Comparison of ENCODE assay signal across 8 cellular contexts in genomic region chr7:39465055-39465929, GRCh38.
A peak's percentile ranks its signal among the peaks of the same experiment; 100 is the strongest.
DNase-seq lines count a peak whose midpoint lies in the region; ATAC-seq and TF ChIP-seq lines count a peak whose summit lies in the region.

No MANE protein-coding gene starts in this region.

- peak; percentile 61 for DNase-seq in NOMO-1 treated with DMSO at 0.1 percent for 48 hours (lab: John Stamatoyannopoulos, UW; ENCODE audit: unreplicated experiment)
- peak; percentile 84 for DNase-seq in adipocyte (ENCODE audit: low read depth)
- peak; percentile 80 for DNase-seq in hepatocyte (ENCODE audit: low spot score)
- DNase-seq in spleen = no peak

- no peak for TF ChIP-seq POLR2A in spleen (IDR thresholded peaks at IDR 0.05)

- H3F3A ChIP-seq in DOHH2 (ENCODE audit: control insufficient read depth, insufficient read depth) = no peaks in the 10 kb centered on the region

- peak; percentile 83 for ATAC-seq in GM19328 (IDR thresholded peaks at IDR 0.05; ENCODE audit: unreplicated experiment)
- ATAC-seq in HG03460 (IDR thresholded peaks at IDR 0.05; ENCODE audit: unreplicated experiment) = peak; percentile 83
- no peak for ATAC-seq in HG03045 (IDR thresholded peaks at IDR 0.05; ENCODE audit: unreplicated experiment)

- TF ChIP-seq CTCF in DOHH2 (IDR thresholded peaks at IDR 0.05; ENCODE audit: low read depth, low read length, poor library complexity, severe bottlenecking) (peak; percentile 68), hepatocyte (IDR thresholded peaks at IDR 0.05; ENCODE audit: poor library complexity) (peak; percentile 92), spleen (IDR thresholded peaks at IDR 0.05 in 8 of 11, conservative IDR thresholded peaks at IDR 0.05 in 3 of 11) (peak in 10 of 11 experiments; percentile 14 to 69 (median 57))

- no peaks in the 10 kb centered on the region for H3K9me2 ChIP-seq in DOHH2 (replicated peaks; ENCODE audit: control insufficient read depth, low read length)
- no peaks in the 10 kb centered on the region for H3K9me2 ChIP-seq in hepatocyte (replicated peaks; ENCODE audit: insufficient read depth)

- H3K36me3 ChIP-seq in DOHH2 (ENCODE audit: control insufficient read depth, low read length) (no peaks in the 10 kb centered on the region), adipocyte (ENCODE audit: control insufficient read depth, insufficient read depth, low read length, severe bottlenecking) (no peaks in the 10 kb centered on the region), hepatocyte (replicated peaks; ENCODE audit: insufficient read depth, low read depth) (no peaks in the 10 kb centered on the region), spleen (no peaks in the 10 kb centered on the region)

- H3K27ac ChIP-seq in DOHH2 (ENCODE audit: low read depth, low read length) (no peak overlapping the region), hepatocyte (no peak overlapping the region), spleen (no peak overlapping the region)

- H3K9ac ChIP-seq in adipocyte (ENCODE audit: low read length) = no peak overlapping the region

- H3K27me3 ChIP-seq in DOHH2 (ENCODE audit: control insufficient read depth, low read length) (peaks cover 31% of the 10 kb centered on the region), adipocyte (replicated peaks; ENCODE audit: control insufficient read depth, insufficient read depth, low read length) (peaks cover 39% of the 10 kb centered on the region), hepatocyte (no peaks in the 10 kb centered on the region), spleen (replicated peaks in 1 of 7) (peaks cover 0 to 11% (median 0%) of the 10 kb centered on the region in 7 donors)

- H3K4me2 ChIP-seq in DOHH2 (ENCODE audit: low read length) (no peak overlapping the region), hepatocyte (peak overlapping the region; percentile 62)

- H3K4me3 ChIP-seq in DOHH2 (ENCODE audit: low read length) (no peak overlapping the region), adipocyte (ENCODE audit: low read length) (peak overlapping the region; percentile 25), hepatocyte (no peak overlapping the region), spleen (no peak overlapping the region)

- H3K79me2 ChIP-seq in DOHH2 (ENCODE audit: control insufficient read depth, low read length) = no peaks in the 10 kb centered on the region
- no peaks in the 10 kb centered on the region for H3K79me2 ChIP-seq in hepatocyte

- intact Hi-C loops in spleen (cut with DNase I; ENCODE audit: low total_unique reads) = no loop called here

- 39% methylated on average over 18 of the region's 18 CpGs for WGBS in hepatocyte (ENCODE audit: low lambda C conversion rate, missing lambda C conversion rate)
- 37 to 40% (median 39%) methylated on average over 18 of the region's 18 CpGs for WGBS in spleen, 5 donors

- peak overlapping the region; percentile 20 for H2AFZ ChIP-seq in hepatocyte

- H3K9me3 ChIP-seq in DOHH2 (ENCODE audit: control insufficient read depth, insufficient read depth, low read length) (no peaks in the 10 kb centered on the region), adipocyte (ENCODE audit: control insufficient read depth, low read length) (no peaks in the 10 kb centered on the region), hepatocyte (ENCODE audit: low read depth) (no peaks in the 10 kb centered on the region), spleen (no peaks in the 10 kb centered on the region)

- H4K20me1 ChIP-seq in DOHH2 (ENCODE audit: control insufficient read depth, insufficient read depth, low read depth, low read length) (no peaks in the 10 kb centered on the region), hepatocyte (ENCODE audit: insufficient read depth, poor library complexity, severe bottlenecking) (no peaks in the 10 kb centered on the region)

- H3K4me1 ChIP-seq in DOHH2 (ENCODE audit: control insufficient read depth, low read length) = no peaks in the 10 kb centered on the region
- H3K4me1 ChIP-seq in adipocyte (ENCODE audit: control insufficient read depth, insufficient read depth, low read length) = peaks cover 8% of the 10 kb centered on the region
- no peaks in the 10 kb centered on the region for H3K4me1 ChIP-seq in hepatocyte (ENCODE audit: insufficient read depth)
- peaks cover 0 to 8% (median 0%) of the 10 kb centered on the region in 6 donors for H3K4me1 ChIP-seq in spleen
